Comparison of ENCODE assay signal across 14 cellular contexts in the genomic region with DNA sequence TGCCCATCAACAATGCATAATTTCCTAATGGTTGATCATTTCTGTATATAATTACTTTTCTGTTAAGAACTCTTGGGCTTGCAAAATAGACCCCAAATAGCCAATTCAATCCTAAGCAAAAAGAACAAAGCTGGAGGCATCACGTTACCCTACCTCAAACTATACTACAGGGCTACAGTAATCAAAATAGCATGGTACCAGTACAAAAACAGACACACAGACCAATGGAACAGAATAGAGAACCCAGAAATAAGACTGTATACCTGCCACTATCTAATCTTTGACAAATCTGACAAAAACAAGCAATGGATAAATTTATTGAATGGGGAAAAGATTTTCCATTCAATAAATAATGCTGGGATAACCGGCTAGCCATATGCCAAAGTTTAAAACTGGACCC.
DNase-seq lines count a peak whose midpoint lies in the region; ATAC-seq, FAIRE-seq and TF ChIP-seq lines count a peak whose summit lies in the region.
"Had no signal": no experiment of that assay in that cellular context is flagged by ENCODE, and none has a peak within 500 bp of the region (broad histone marks: within the 10 kb centered on the region; RNA-seq: fewer than 3 reads in every experiment).

No MANE protein-coding gene starts in this region.

- peaks cover 7% of the 10 kb centered on the region for H3K27me3 Mint-ChIP-seq in activated T-cell treated with anti-CD3 and anti-CD28 coated beads, Interleukin-2, amount 50 U/mL, for 24 hours
- no peaks in the 10 kb centered on the region for H3K27me3 Mint-ChIP-seq in T-helper 17 cell
- H3K27me3 Mint-ChIP-seq in osteocyte (ENCODE audit: unreplicated experiment): peaks cover 6% of the 10 kb centered on the region

- peak overlapping the region in 2 of 4 donors; percentile 17 to 33 for H3K4me3 ChIP-seq in pancreas
- H3K4me3 ChIP-seq: adrenal gland had no signal

- no peaks in the 10 kb centered on the region for H3K4me1 ChIP-seq in pancreas
- H3K4me1 ChIP-seq: adrenal gland, colonic mucosa had no signal

- no peak for FAIRE-seq in pancreas (lab: Jason Lieb, UNC)
- FAIRE-seq in GM12891 (lab: Jason Lieb, UNC): no peak

- no peak overlapping the region for H3K27ac Mint-ChIP-seq in activated T-cell treated with anti-CD3 and anti-CD28 coated beads, Interleukin-2, amount 50 U/mL, for 24 hours
- no peak overlapping the region for H3K27ac Mint-ChIP-seq in T-helper 17 cell
- H3K27ac Mint-ChIP-seq in osteocyte (ENCODE audit: unreplicated experiment): no peak overlapping the region
- H3K27ac Mint-ChIP-seq: immature natural killer cell; stimulated activated naive B cell treated with anti-CD40 and anti-IgM and Interleukin-4, amounts not matched to agents 10 μg/mL and 1 μg/mL and 100 μg/mL, for 72 hours had no signal

- no peak for TF ChIP-seq CTCF in osteocyte (IDR thresholded peaks at IDR 0.05)
- TF ChIP-seq CTCF in pancreas (IDR thresholded peaks at IDR 0.05): no peak

- ATAC-seq in T-helper 17 cell (no peak), HG02763 (IDR thresholded peaks at IDR 0.05; ENCODE audit: unreplicated experiment) (no peak), pancreas (no peak)
- ATAC-seq: stimulated activated naive B cell treated with anti-CD40 and anti-IgM and Interleukin-4, amounts not matched to agents 10 μg/mL and 1 μg/mL and 100 μg/mL, for 72 hours had no signal

- 66 to 79% methylated on average over 2 of the region's 2 CpGs for WGBS in pancreas, 2 donors

- H3K36me3 ChIP-seq in pancreas: no peaks in the 10 kb centered on the region
- H3K36me3 ChIP-seq: adrenal gland, colonic mucosa had no signal

- H3K36me3 Mint-ChIP-seq in activated T-cell treated with anti-CD3 and anti-CD28 coated beads, Interleukin-2, amount 50 U/mL, for 24 hours (ENCODE audit: low read depth): no peaks in the 10 kb centered on the region
- H3K36me3 Mint-ChIP-seq in T-helper 17 cell (ENCODE audit: low read depth) (no peaks in the 10 kb centered on the region), osteocyte (ENCODE audit: unreplicated experiment) (no peaks in the 10 kb centered on the region)
- H3K36me3 Mint-ChIP-seq: immature natural killer cell; stimulated activated naive B cell treated with anti-CD40 and anti-IgM and Interleukin-4, amounts not matched to agents 10 μg/mL and 1 μg/mL and 100 μg/mL, for 72 hours had no signal

- H3K9me3 ChIP-seq in T-helper 17 cell (ENCODE audit: control insufficient read depth, low read length, poor library complexity, severe bottlenecking) (no peaks in the 10 kb centered on the region), pancreas (no peaks in the 10 kb centered on the region)
- H3K9me3 ChIP-seq: adrenal gland, colonic mucosa had no signal

- no peaks in the 10 kb centered on the region for H3K9me3 Mint-ChIP-seq in activated T-cell treated with anti-CD3 and anti-CD28 coated beads, Interleukin-2, amount 50 U/mL, for 24 hours
- no peaks in the 10 kb centered on the region for H3K9me3 Mint-ChIP-seq in osteocyte (ENCODE audit: unreplicated experiment)

- no peak for DNase-seq in activated T-cell treated with anti-CD3 and anti-CD28 coated beads, Interleukin-2, amount 50 U/mL, for 24 hours
- DNase-seq in activated T-cell treated with anti-CD3 and anti-CD28 coated beads, Interleukin-2, amount 50 U/mL, for 1 hour: no peak
- DNase-seq in T-helper 17 cell: no peak
- no peak for DNase-seq in epithelial cell of prostate (ENCODE audit: low read depth, low spot score)
- DNase-seq in osteocyte (ENCODE audit: extremely low spot score, unreplicated experiment): no peak
- DNase-seq in pancreas: no peak
- no peak for DNase-seq in GM12891 (ENCODE audit: insufficient read length, low spot score)
- DNase-seq: adrenal gland; GDM1; immature natural killer cell; nucleus accumbens; stimulated activated naive B cell treated with anti-CD40 and anti-IgM and Interleukin-4, amounts not matched to agents 10 μg/mL and 1 μg/mL and 100 μg/mL, for 72 hours had no signal

- peaks cover 4% of the 10 kb centered on the region for H3K4me1 Mint-ChIP-seq in activated T-cell treated with anti-CD3 and anti-CD28 coated beads, Interleukin-2, amount 50 U/mL, for 24 hours (ENCODE audit: low read depth)
- H3K4me1 Mint-ChIP-seq in T-helper 17 cell (no peaks in the 10 kb centered on the region), osteocyte (ENCODE audit: unreplicated experiment) (peaks cover 5% of the 10 kb centered on the region)

- H3K27me3 ChIP-seq in pancreas: no peaks in the 10 kb centered on the region
- H3K27me3 ChIP-seq: adrenal gland, colonic mucosa had no signal

- no peak for TF ChIP-seq POLR2A in GM12891 (IDR thresholded peaks at IDR 0.05; ENCODE audit: low read depth, low read length)

- H3K4me3 Mint-ChIP-seq in activated T-cell treated with anti-CD3 and anti-CD28 coated beads, Interleukin-2, amount 50 U/mL, for 24 hours: peak overlapping the region; percentile 79
- H3K4me3 Mint-ChIP-seq in T-helper 17 cell (peak overlapping the region; percentile 2), osteocyte (ENCODE audit: unreplicated experiment) (peak overlapping the region; percentile 80)

- intact Hi-C loops in pancreas (cut with DNase I): no loop called here

- H3K27ac ChIP-seq in epithelial cell of prostate (peak overlapping the region; percentile 27), pancreas (no peak overlapping the region)
- H3K27ac ChIP-seq: adrenal gland had no signal

TF ChIP-seq in GM12891, 5 proteins besides CTCF, POLR2A, EP300 and RAD21:
- TF ChIP-seq SPI1 (IDR thresholded peaks at IDR 0.05; ENCODE audit: low read depth, low read length) (no peak), PAX5 (IDR thresholded peaks at IDR 0.05; ENCODE audit: insufficient read depth, low read length, severe bottlenecking) (no peak), TAF1 (IDR thresholded peaks at IDR 0.05; ENCODE audit: low read depth, low read length) (no peak), POLR2AphosphoS5 (IDR thresholded peaks at IDR 0.05; ENCODE audit: low read depth, low read length) (no peak), POU2F2 (IDR thresholded peaks at IDR 0.05; ENCODE audit: low read depth, low read length) (no peak)
TF ChIP-seq in GM12891: peak in this region for 0.

Comparison
In these comparisons a context has a peak if more than half of its experiments do, and no peak if none do; other contexts are left out.
1. H3K4me3 Mint-ChIP-seq: peak in every context shown above with its lines; median percentile 80 in osteocyte; 79 in activated T-cell treated with anti-CD3 and anti-CD28 coated beads, Interleukin-2, amount 50 U/mL, for 24 hours; 2 in T-helper 17 cell.